In genomic region chr1:23798662-23799142, GRCh38 we compare ENCODE assay signal across 8 cellular contexts. TPM values are rescaled to one million over a fixed set of nuclear protein-coding genes. Genes with fewer than 3 reads are reported as not detected.
DNase-seq lines count a peak whose midpoint lies in the region; ATAC-seq and TF ChIP-seq lines count a peak whose summit lies in the region.

No MANE protein-coding gene starts in this region.

- H3K4me1 Mint-ChIP-seq in naive thymus-derived CD4-positive, alpha-beta T cell: peaks cover 6 to 25% (median 15%) of the 10 kb centered on the region in 7 donors

- no peak for ATAC-seq in naive thymus-derived CD4-positive, alpha-beta T cell
- no peak for ATAC-seq in HG03095 (IDR thresholded peaks at IDR 0.05; ENCODE audit: unreplicated experiment)

- peak overlapping the region in 3 of 9 donors; percentile 39 to 52 (median 41) for H3K27ac Mint-ChIP-seq in naive thymus-derived CD4-positive, alpha-beta T cell

- peaks cover 22% of the 10 kb centered on the region for H3K4me1 ChIP-seq in mammary epithelial cell (ENCODE audit: insufficient read depth, low read length)
- H3K4me1 ChIP-seq in naive thymus-derived CD4-positive, alpha-beta T cell (ENCODE audit: control insufficient read depth in 2 of 2, insufficient read depth in 2 of 2, low read length in 2 of 2): peaks cover 7 to 15% of the 10 kb centered on the region in 2 donors
- peaks cover 0 to 33% (median 18%) of the 10 kb centered on the region in 4 donors for H3K4me1 ChIP-seq in tibial artery
- peaks cover 8% of the 10 kb centered on the region for H3K4me1 ChIP-seq in SJCRH30

- no peak overlapping the region for H2AFZ ChIP-seq in mammary epithelial cell (ENCODE audit: low read depth, low read length)

- H3K4me3 ChIP-seq in mammary epithelial cell (replicated peaks in 1 of 3; ENCODE audit: insufficient read depth in 1 of 3, low read depth in 2 of 3, low read length in 3 of 3): peak overlapping the region in 1 of 3 experiments; percentile 72
- H3K4me3 ChIP-seq in naive thymus-derived CD4-positive, alpha-beta T cell (ENCODE audit: low read length): no peak overlapping the region
- H3K4me3 ChIP-seq in tibial artery: no peak overlapping the region
- no peak overlapping the region for H3K4me3 ChIP-seq in SJCRH30

- in situ Hi-C loops in mammary epithelial cell (cut with MboI; ENCODE audit: low sequenced_read_pairs in 2 of 2): no loop called here

- TF ChIP-seq CTCF in C4-2B (conservative IDR thresholded peaks at IDR 0.05) (no peak), mammary epithelial cell (conservative IDR thresholded peaks at IDR 0.05 in 1 of 2, IDR thresholded peaks at IDR 0.05 in 1 of 2; ENCODE audit: extremely low read depth in 1 of 2, insufficient read depth in 1 of 2, low read depth in 1 of 2, low read length in 2 of 2) (no peak), tibial artery (IDR thresholded peaks at IDR 0.05) (no peak)

- DNase-seq in Kasumi-1 (lab: John Stamatoyannopoulos, UW) (peak; percentile 3 to 15), mammary epithelial cell (no peak), tibial artery (no peak), NCI-H446 (lab: John Stamatoyannopoulos, UW) (no peak), SJCRH30 (no peak)
- no peak for DNase-seq in naive thymus-derived CD4-positive, alpha-beta T cell

- H3K27me3 Mint-ChIP-seq in naive thymus-derived CD4-positive, alpha-beta T cell: no peaks in the 10 kb centered on the region

- no peaks in the 10 kb centered on the region for H3K9me3 ChIP-seq in mammary epithelial cell (replicated peaks; ENCODE audit: insufficient read depth, low read length)
- H3K9me3 ChIP-seq in naive thymus-derived CD4-positive, alpha-beta T cell (ENCODE audit: control insufficient read depth in 2 of 3, low read length in 3 of 3): no peaks in the 10 kb centered on the region
- no peaks in the 10 kb centered on the region for H3K9me3 ChIP-seq in tibial artery
- H3K9me3 ChIP-seq in SJCRH30 (replicated peaks): no peaks in the 10 kb centered on the region

- CTCF ChIA-PET in mammary epithelial cell (lab: Charles Lee; ENCODE audit: low non-redundant PET): no interaction called here
- CTCF ChIA-PET in naive thymus-derived CD4-positive, alpha-beta T cell (lab: Charles Lee): interaction anchor here (1.0 kb wide), 1 partner anchor 118 kb away, joined by 3 read pairs; no protein-coding TSS in a partner anchor

- H3K36me3 ChIP-seq in mammary epithelial cell (ENCODE audit: insufficient read depth, low read length) (peaks cover 7% of the 10 kb centered on the region), tibial artery (peaks cover 0 to 61% (median 22%) of the 10 kb centered on the region in 3 donors), SJCRH30 (peaks cover 7% of the 10 kb centered on the region; the same call in 1 of the 2 replicates)
- peaks cover 0 to 37% (median 0%) of the 10 kb centered on the region in 3 experiments for H3K36me3 ChIP-seq in naive thymus-derived CD4-positive, alpha-beta T cell (ENCODE audit: control insufficient read depth in 2 of 3, insufficient read depth in 3 of 3, low read length in 3 of 3)

- H3K9me3 Mint-ChIP-seq in naive thymus-derived CD4-positive, alpha-beta T cell: no peaks in the 10 kb centered on the region

- WGBS in mammary epithelial cell (ENCODE audit: low coverage, missing lambda C conversion rate): 87% methylated on average over 5 of the region's 12 CpGs

- H3K4me2 ChIP-seq in mammary epithelial cell (ENCODE audit: insufficient read depth, low read depth, low read length): peak overlapping the region; percentile 94

- no TSS peak for BruUV-seq in mammary epithelial cell (replicated peaks; lab: Mats Ljungman, UMichigan)

- H3K36me3 Mint-ChIP-seq in naive thymus-derived CD4-positive, alpha-beta T cell: peaks cover 0 to 6% (median 0%) of the 10 kb centered on the region in 5 donors

- H3K4me3 Mint-ChIP-seq in naive thymus-derived CD4-positive, alpha-beta T cell: peak overlapping the region in 6 of 10 donors; percentile 38 to 92 (median 80)

- intact Hi-C loops in mammary epithelial cell (cut with micrococcal nuclease): loop anchor here (2.0 kb wide), 1 partner anchor 20 kb away; the partner anchor contains the start of gene PITHD1
- intact Hi-C loops in naive thymus-derived CD4-positive, alpha-beta T cell (cut with micrococcal nuclease): no loop called here
- intact Hi-C loops in tibial artery (cut with DNase I; ENCODE audit: low total_unique reads): no loop called here

- H4K20me1 ChIP-seq in mammary epithelial cell (ENCODE audit: insufficient read depth, low read length): no peaks in the 10 kb centered on the region

- dilution Hi-C loops in mammary epithelial cell (cut with HindIII; ENCODE audit: low sequenced_read_pairs): no loop called here

- H3K27me3 ChIP-seq in mammary epithelial cell (ENCODE audit: insufficient read depth, low read length) (no peaks in the 10 kb centered on the region), tibial artery (no peaks in the 10 kb centered on the region), SJCRH30 (no peaks in the 10 kb centered on the region; the same call in 1 of the 2 replicates)
- no peaks in the 10 kb centered on the region for H3K27me3 ChIP-seq in naive thymus-derived CD4-positive, alpha-beta T cell (ENCODE audit: control insufficient read depth in 2 of 2, insufficient read depth in 2 of 2, low read length in 2 of 2)

- peaks cover 28% of the 10 kb centered on the region for H3K79me2 ChIP-seq in mammary epithelial cell (ENCODE audit: insufficient read depth, low read length)

- peak overlapping the region; percentile 24 for H3K9ac ChIP-seq in mammary epithelial cell (ENCODE audit: insufficient read depth, low read length)

- POLR2A ChIA-PET in naive thymus-derived CD4-positive, alpha-beta T cell (lab: Charles Lee): interaction anchor here (4.1 to 7.3 kb wide), 2 partner anchors 7 to 21 kb away, joined by 36 to 53 read pairs; partner anchors contain the start of genes LYPLA2 and PITHD1

- H3K27ac ChIP-seq in C4-2B (peak overlapping the region; percentile 96), mammary epithelial cell (ENCODE audit: insufficient read depth, low read depth, low read length) (no peak overlapping the region), tibial artery (no peak overlapping the region), SJCRH30 (no peak overlapping the region)
- H3K27ac ChIP-seq in naive thymus-derived CD4-positive, alpha-beta T cell (ENCODE audit: low read depth, low read length): peak overlapping the region; percentile 43

RNA-seq across cellular contexts. Expression of gene GALE, which starts 1.9 kb away (rescaled TPM):
- total RNA-seq in mammary epithelial cell: 10 to 100 TPM; 24.2 to 84.5 TPM
- 98.7 TPM for polyA plus RNA-seq in mammary epithelial cell
- 64.5 TPM for polyA minus RNA-seq in mammary epithelial cell
- 10 to 100 TPM in 4 of 5 experiments, 1 to 10 TPM in 1; 8.1 to 21.4 (median 12.7) TPM for total RNA-seq in naive thymus-derived CD4-positive, alpha-beta T cell
- 10 to 100 TPM in 1 of 2 donors, 1 to 10 TPM in 1; 8.5 to 11.5 TPM for polyA plus RNA-seq in naive thymus-derived CD4-positive, alpha-beta T cell
- 31.5 and 34.9 TPM in 2 replicates for total RNA-seq in SJCRH30 (2014; rRNA removed; shearing (Covaris generic))

RNA-seq across cellular contexts. Expression of gene LYPLA2, which starts 7.8 kb away (rescaled TPM):
- total RNA-seq in mammary epithelial cell: 10 to 100 TPM; 81.5 to 89.8 TPM
- polyA plus RNA-seq in mammary epithelial cell: 107 TPM
- polyA minus RNA-seq in mammary epithelial cell: 91.3 TPM
- total RNA-seq in naive thymus-derived CD4-positive, alpha-beta T cell: 10 to 100 TPM; 40.7 to 83.8 (median 48.2) TPM
- 100 to 1,000 TPM in 1 of 2 donors, 10 to 100 TPM in 1; 83.9 to 124 TPM for polyA plus RNA-seq in naive thymus-derived CD4-positive, alpha-beta T cell
- 61.2 and 66.8 TPM in 2 replicates for total RNA-seq in SJCRH30 (2014; rRNA removed; shearing (Covaris generic))

RNA-seq across cellular contexts. Expression of gene PITHD1, which starts 20.5 kb away (rescaled TPM):
- total RNA-seq in mammary epithelial cell: 10 to 100 TPM; 39.7 to 44.0 TPM
- polyA plus RNA-seq in mammary epithelial cell: 45.9 TPM
- 3.9 TPM for polyA minus RNA-seq in mammary epithelial cell
- 10 to 100 TPM; 57.6 to 81.9 (median 76.0) TPM for total RNA-seq in naive thymus-derived CD4-positive, alpha-beta T cell
- 10 to 100 TPM; 82.2 to 88.9 TPM for polyA plus RNA-seq in naive thymus-derived CD4-positive, alpha-beta T cell
- total RNA-seq in SJCRH30 (2014; rRNA removed; shearing (Covaris generic)): 50.2 and 53.1 TPM in 2 replicates

RNA-seq across cellular contexts. Expression of gene HMGCL, which starts 26.5 kb away (rescaled TPM):
- 10 to 100 TPM; 31.5 to 33.0 TPM for total RNA-seq in mammary epithelial cell
- 25.8 TPM for polyA plus RNA-seq in mammary epithelial cell
- polyA minus RNA-seq in mammary epithelial cell: 2.1 TPM
- 10 to 100 TPM; 16.2 to 38.9 (median 27.3) TPM for total RNA-seq in naive thymus-derived CD4-positive, alpha-beta T cell
- 10 to 100 TPM; 35.3 to 38.5 TPM for polyA plus RNA-seq in naive thymus-derived CD4-positive, alpha-beta T cell
- total RNA-seq in SJCRH30 (2014; rRNA removed; shearing (Covaris generic)): 8.8 and 9.2 TPM in 2 replicates

RNA-seq across cellular contexts. Expression of gene ELOA, which starts 55.4 kb away (rescaled TPM):
- 10 to 100 TPM; 38.0 to 59.9 TPM for total RNA-seq in mammary epithelial cell
- polyA plus RNA-seq in mammary epithelial cell: 37.0 TPM
- polyA minus RNA-seq in mammary epithelial cell: 65.2 TPM
- total RNA-seq in naive thymus-derived CD4-positive, alpha-beta T cell: 10 to 100 TPM; 28.0 to 36.1 (median 30.4) TPM
- 10 to 100 TPM; 20.3 to 30.8 TPM for polyA plus RNA-seq in naive thymus-derived CD4-positive, alpha-beta T cell
- total RNA-seq in SJCRH30 (2014; rRNA removed; shearing (Covaris generic)): 62.4 and 65.9 TPM in 2 replicates

Comparison
In these comparisons a context has a peak if more than half of its experiments do, and no peak if none do; other contexts are left out.
1. H3K27ac ChIP-seq: peak in C4-2B (single experiment) and naive thymus-derived CD4-positive, alpha-beta T cell (single experiment); none in mammary epithelial cell (single experiment), tibial artery (0 of 2) and SJCRH30 (single experiment).
2. DNase-seq: peak in Kasumi-1 (2 of 2); none in mammary epithelial cell (single experiment), naive thymus-derived CD4-positive, alpha-beta T cell (0 of 9), tibial artery (0 of 2), NCI-H446 (0 of 2) and SJCRH30 (0 of 2).